25 cellular contexts compared by ENCODE assay signal in the genomic region with DNA sequence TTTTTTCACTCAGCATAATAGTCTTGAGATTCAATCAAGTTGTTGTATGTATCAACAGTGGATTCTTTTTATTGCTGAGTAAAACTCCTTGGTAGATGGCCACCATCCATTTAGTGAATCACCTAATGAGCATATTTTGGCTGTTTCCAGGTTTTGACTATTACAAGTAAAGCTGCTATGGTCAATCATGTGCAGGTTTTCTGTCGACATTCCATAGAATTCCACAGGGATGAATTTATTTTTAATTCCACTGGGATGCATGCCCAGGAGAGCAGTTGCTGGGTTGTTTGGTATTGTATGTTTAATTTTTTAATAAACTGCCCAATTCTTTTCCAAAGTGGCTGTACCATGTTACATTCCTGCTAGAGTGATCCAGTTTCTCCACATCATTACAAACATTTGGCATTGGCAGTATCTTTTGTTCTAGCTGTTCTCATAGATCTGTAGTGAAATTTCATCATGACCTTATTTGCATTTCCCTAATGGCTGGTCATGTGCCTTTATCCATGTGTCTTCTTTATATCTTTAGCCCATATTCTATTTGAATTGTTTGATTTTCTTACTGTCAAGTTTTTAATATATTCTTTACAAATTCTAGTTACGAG. TPM values are rescaled to one million over a fixed set of nuclear protein-coding genes. Genes with fewer than 3 reads are reported as not detected.
DNase-seq lines count a peak whose midpoint lies in the region; ATAC-seq and TF ChIP-seq lines count a peak whose summit lies in the region.
"Had no signal": no experiment of that assay in that cellular context is flagged by ENCODE, and none has a peak within 500 bp of the region (broad histone marks: within the 10 kb centered on the region; RNA-seq: fewer than 3 reads in every experiment).

No MANE protein-coding gene starts in this region.

- no peaks in the 10 kb centered on the region for H3K36me3 ChIP-seq in IMR-90 (ENCODE audit: control insufficient read depth, insufficient read depth, low read length)
- H3K36me3 ChIP-seq in endodermal cell (ENCODE audit: control insufficient read depth, insufficient read depth, low read length): no peaks in the 10 kb centered on the region
- H3K36me3 ChIP-seq: adrenal gland, Peyer's patch, transverse colon had no signal

- H3K4me1 Mint-ChIP-seq in endodermal cell: peaks cover 4% of the 10 kb centered on the region
- H3K4me1 Mint-ChIP-seq: mesothelial cell of epicardium had no signal

- dilution Hi-C loops in IMR-90 (cut with HindIII; ENCODE audit: low sequenced_read_pairs, unreplicated experiment): loop anchor here (25.0 kb wide), 1 partner anchor 344 kb away; no protein-coding TSS in a partner anchor

- H2BK15ac ChIP-seq in IMR-90 (ENCODE audit: low read depth, low read length): no peak overlapping the region

- H3K14ac ChIP-seq in IMR-90 (replicated peaks; ENCODE audit: low read depth, low read length): no peak overlapping the region

- in situ Hi-C loops in IMR-90 (cut with MboI; ENCODE audit: low sequenced_read_pairs): no loop called here

- H3K9ac ChIP-seq in IMR-90 (ENCODE audit: low read depth, low read length) (no peak overlapping the region), endodermal cell (ENCODE audit: extremely low read depth, low read length, poor library complexity, severe bottlenecking) (no peak overlapping the region)

- H3K9me1 ChIP-seq in IMR-90 (ENCODE audit: insufficient read depth, low read length): no peaks in the 10 kb centered on the region

- peaks cover 10% of the 10 kb centered on the region for H3K27me3 ChIP-seq in IMR-90 (ENCODE audit: control insufficient read depth, insufficient read depth, low read length)
- H3K27me3 ChIP-seq in endodermal cell (ENCODE audit: control insufficient read depth, insufficient read depth, low read length, poor library complexity, severe bottlenecking): no peaks in the 10 kb centered on the region
- H3K27me3 ChIP-seq: adrenal gland, Peyer's patch, transverse colon had no signal

- H4K5ac ChIP-seq in IMR-90 (ENCODE audit: low read depth, low read length): no peak overlapping the region

- no peak overlapping the region for H2BK120ac ChIP-seq in IMR-90 (ENCODE audit: low read depth, low read length)

- no peak for TF ChIP-seq CTCF in AG09309 (IDR thresholded peaks at IDR 0.05; ENCODE audit: control insufficient read depth, insufficient read depth, low read depth, low read length, missing control alignments)
- no peak for TF ChIP-seq CTCF in IMR-90 (conservative IDR thresholded peaks at IDR 0.05; ENCODE audit: low read depth, low read length)
- TF ChIP-seq CTCF in endodermal cell (conservative IDR thresholded peaks at IDR 0.05): no peak

- H3K4ac ChIP-seq in IMR-90 (ENCODE audit: low read depth, low read length): no peak overlapping the region

- H3K9me3 ChIP-seq in IMR-90 (ENCODE audit: control insufficient read depth, insufficient read depth, low read length) (no peaks in the 10 kb centered on the region), endodermal cell (ENCODE audit: control insufficient read depth, low read length) (peaks cover 39% of the 10 kb centered on the region)
- H3K9me3 ChIP-seq: Peyer's patch, transverse colon had no signal

- H2BK5ac ChIP-seq in IMR-90 (ENCODE audit: low read depth, low read length, poor library complexity, severe bottlenecking): no peak overlapping the region

- peak; percentile 88 for DNase-seq in AG09309 (ENCODE audit: low read depth)
- peak; percentile 86 for DNase-seq in IMR-90
- DNase-seq in endodermal cell: no peak
- no peak for DNase-seq in sciatic nerve (ENCODE audit: low spot score)
- no peak for DNase-seq in middle frontal gyrus (ENCODE audit: extremely low spot score, low spot score)
- DNase-seq: activated CD8-positive, alpha-beta memory T cell treated with anti-CD3 and anti-CD28 coated beads for 24 hours; activated effector memory CD4-positive, alpha-beta T cell treated with Interleukin-2 at 50 U/mL for 16 hours; adrenal gland; Caco-2; cerebellar nuclear complex; effector memory CD4-positive, alpha-beta T cell; foreskin melanocyte; left cardiac atrium; NCI-H1436; NCI-H2171 treated with DMSO at 0.1 percent for 48 hours; NCI-H82; Peyer's patch; stimulated activated naive B cell treated with anti-CD40 and anti-IgM and Interleukin-4, amounts not matched to agents 10 μg/mL and 1 μg/mL and 100 μg/mL, for 72 hours; T-helper 9 cell; transverse colon had no signal

- H3K79me1 ChIP-seq in IMR-90 (ENCODE audit: low read depth in 1 of 2, low read length in 2 of 2): no peaks in the 10 kb centered on the region

- peaks cover 23% of the 10 kb centered on the region for H3K9me3 Mint-ChIP-seq in endodermal cell
- H3K9me3 Mint-ChIP-seq: stimulated activated naive B cell treated with anti-CD40 and anti-IgM and Interleukin-4, amounts not matched to agents 10 μg/mL and 1 μg/mL and 100 μg/mL, for 72 hours had no signal

- no peak overlapping the region for H3K27ac Mint-ChIP-seq in endodermal cell
- H3K27ac Mint-ChIP-seq: mesothelial cell of epicardium; stimulated activated naive B cell treated with anti-CD40 and anti-IgM and Interleukin-4, amounts not matched to agents 10 μg/mL and 1 μg/mL and 100 μg/mL, for 72 hours had no signal

- H3K4me1 ChIP-seq in IMR-90 (ENCODE audit: control insufficient read depth, insufficient read depth, low read length): no peaks in the 10 kb centered on the region
- H3K4me1 ChIP-seq in endodermal cell (ENCODE audit: control insufficient read depth, insufficient read depth, low read length): no peaks in the 10 kb centered on the region
- H3K4me1 ChIP-seq: adrenal gland, Caco-2, Peyer's patch, transverse colon had no signal

- H4K8ac ChIP-seq in IMR-90 (ENCODE audit: low read depth in 2 of 2, low read length in 2 of 2): no peak overlapping the region

- no peak for TF ChIP-seq RAD21 in IMR-90 (IDR thresholded peaks at IDR 0.05; ENCODE audit: low read length)

- peak; percentile 88 for ATAC-seq in IMR-90 (ENCODE audit: low read depth)
- ATAC-seq in sciatic nerve: peak; percentile 65
- no peak for ATAC-seq in HG02970 (IDR thresholded peaks at IDR 0.05; ENCODE audit: low FRiP score, unreplicated experiment)
- no peak for ATAC-seq in GM21528 (IDR thresholded peaks at IDR 0.05; ENCODE audit: low FRiP score, unreplicated experiment)
- no peak for ATAC-seq in GM18511 (IDR thresholded peaks at IDR 0.05; ENCODE audit: unreplicated experiment)
- ATAC-seq: activated CD4-positive, CD25-positive, alpha-beta regulatory T cell treated with anti-CD3 and anti-CD28 coated beads, Interleukin-2, amount 50 U/mL, for 24 hours; stimulated activated naive B cell treated with anti-CD40 and anti-IgM and Interleukin-4, amounts not matched to agents 10 μg/mL and 1 μg/mL and 100 μg/mL, for 72 hours had no signal

- no peak overlapping the region for H3K56ac ChIP-seq in IMR-90 (ENCODE audit: extremely low read depth, insufficient read depth, low read length)

- H2AK5ac ChIP-seq in IMR-90 (ENCODE audit: low read depth, low read length): no peak overlapping the region

- 0 out of 2 replicates have a peak overlapping the region, but pooled peaks have one; percentile 58 for H2BK20ac ChIP-seq in IMR-90 (ENCODE audit: low read depth, low read length)

- no peak overlapping the region for H3K4me2 ChIP-seq in IMR-90 (ENCODE audit: low read depth, low read length)

- no CpG with 5 or more reads among the region's 2 CpGs for WGBS in IMR-90 (ENCODE audit: extremely low coverage in 2 of 2, insufficient read length in 1 of 2), 2 experiments
- 89 to 100% methylated on average over 1 to 2 of the region's 2 CpGs for WGBS in endodermal cell (ENCODE audit: insufficient coverage in 1 of 2, insufficient read length in 1 of 2), 2 experiments

- no peaks in the 10 kb centered on the region for H3K36me3 Mint-ChIP-seq in endodermal cell (ENCODE audit: low read depth)
- H3K36me3 Mint-ChIP-seq: stimulated activated naive B cell treated with anti-CD40 and anti-IgM and Interleukin-4, amounts not matched to agents 10 μg/mL and 1 μg/mL and 100 μg/mL, for 72 hours had no signal

- no peak overlapping the region; the same call in 1 of the 2 replicates for H3K18ac ChIP-seq in IMR-90 (ENCODE audit: low read depth, low read length)

- H4K20me1 ChIP-seq in IMR-90 (ENCODE audit: insufficient read depth, low read length): no peaks in the 10 kb centered on the region

- TF ChIP-seq POLR2A in IMR-90 (IDR thresholded peaks at IDR 0.05; ENCODE audit: low read depth, low read length): no peak

- H3K27ac ChIP-seq in IMR-90 (ENCODE audit: insufficient read depth, low read length) (no peak overlapping the region), endodermal cell (ENCODE audit: low read depth, low read length) (no peak overlapping the region)
- H3K27ac ChIP-seq: adrenal gland, Peyer's patch, transverse colon had no signal

- intact Hi-C loops in IMR-90 (cut with micrococcal nuclease) (no loop called here), sciatic nerve (cut with DNase I) (no loop called here)

- no peak overlapping the region for H3K4me3 Mint-ChIP-seq in endodermal cell
- H3K4me3 Mint-ChIP-seq: mesothelial cell of epicardium; stimulated activated naive B cell treated with anti-CD40 and anti-IgM and Interleukin-4, amounts not matched to agents 10 μg/mL and 1 μg/mL and 100 μg/mL, for 72 hours had no signal

- CTCF ChIA-PET in IMR-90 (lab: Yijun Ruan, JAX): no interaction called here

- no peak overlapping the region for H2AK9ac ChIP-seq in IMR-90 (replicated peaks; ENCODE audit: low read depth, low read length, poor library complexity)

- H3K4me3 ChIP-seq in AG09309 (ENCODE audit: control insufficient read depth, low read depth, low read length) (no peak overlapping the region), IMR-90 (ENCODE audit: insufficient read depth, low read depth, low read length) (no peak overlapping the region), endodermal cell (ENCODE audit: low read length) (peak overlapping the region; percentile 59)
- H3K4me3 ChIP-seq: adrenal gland, Peyer's patch, transverse colon had no signal

- no TSS peak for BruUV-seq in IMR-90 (replicated peaks; lab: Mats Ljungman, UMichigan)

- H3K27me3 Mint-ChIP-seq in endodermal cell (ENCODE audit: insufficient read depth): no peaks in the 10 kb centered on the region

- no peak overlapping the region for H3K23ac ChIP-seq in IMR-90 (ENCODE audit: low read depth, low read length)

- no peak overlapping the region; the same call in 1 of the 2 replicates for H4K91ac ChIP-seq in IMR-90 (ENCODE audit: insufficient read depth, low read depth, low read length)

- POLR2A ChIA-PET in IMR-90 (lab: Charles Lee; ENCODE audit: unreplicated experiment): no interaction called here

- no peak overlapping the region for H2AFZ ChIP-seq in IMR-90 (replicated peaks; ENCODE audit: low read length, poor library complexity)

TF ChIP-seq in IMR-90, 13 proteins besides CTCF, POLR2A, EP300 and RAD21 (continues in another document):
- 0 out of 2 replicates have a peak, but pooled peaks have one; percentile 3 for TF ChIP-seq MAFK (IDR thresholded peaks at IDR 0.05; ENCODE audit: low read depth, low read length)
- TF ChIP-seq NFE2L2 (IDR thresholded peaks at IDR 0.05; ENCODE audit: low read depth, low read length): no peak

RNA-seq across cellular contexts. Expression of gene S1PR3, which starts 10.4 kb away (rescaled TPM):
- total RNA-seq in IMR-90 (2012; rRNA removed) (28.7 and 31.1 TPM in 2 replicates), endodermal cell (10 to 100 TPM; 53.6 to 95.2 TPM), sciatic nerve (16.9 TPM)
- polyA plus RNA-seq in IMR-90 (2012; rRNA removed): 25.0 and 28.4 TPM in 2 replicates
- 16.1 and 27.1 TPM in 2 replicates for polyA plus RNA-seq in IMR-90 (2012; cell fraction: cytosol; rRNA removed)
- polyA plus RNA-seq in IMR-90 (2012; cell fraction: nucleus; rRNA removed; ENCODE audit: low replicate concordance): 9.5 and 9.8 TPM in 2 replicates
- 21.5 TPM for polyA plus RNA-seq in endodermal cell (2013, experiment 1 of 2)
- 27.6 TPM for polyA plus RNA-seq in endodermal cell (2013, experiment 2 of 2)

Comparison
In these comparisons a context has a peak if more than half of its experiments do, and no peak if none do; other contexts are left out.
1. DNase-seq: peak in AG09309 (single experiment) and IMR-90 (single experiment); none in endodermal cell (single experiment), sciatic nerve (single experiment) and middle frontal gyrus (single experiment).
2. ATAC-seq: peak in IMR-90 (single experiment) and sciatic nerve (single experiment); none in HG02970 (single experiment), GM21528 (single experiment) and GM18511 (single experiment).